8 cellular contexts compared by ENCODE assay signal in the genomic region with DNA sequence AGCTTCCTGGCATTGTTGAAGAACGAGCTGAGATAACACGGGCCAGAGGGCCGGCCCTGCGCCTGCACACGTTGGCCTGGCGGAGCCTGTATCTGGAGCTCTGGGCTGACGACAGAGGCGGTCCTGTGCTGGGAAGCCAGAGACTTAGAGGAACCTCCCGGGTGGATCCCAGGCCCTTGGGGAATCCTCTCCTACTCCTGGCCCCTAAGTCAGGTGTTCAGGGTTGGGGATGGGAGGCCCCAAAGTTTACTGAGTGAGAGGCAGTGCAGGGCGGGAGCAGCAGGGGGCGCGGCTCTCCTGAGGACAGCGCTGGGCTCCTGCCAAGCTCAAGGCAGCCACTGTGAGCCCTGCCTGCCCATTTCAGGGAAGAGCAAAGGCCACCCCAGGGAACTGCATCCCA. TPM values are rescaled to one million over a fixed set of nuclear protein-coding genes. Genes with fewer than 3 reads are reported as not detected.
DNase-seq lines count a peak whose midpoint lies in the region; ATAC-seq and TF ChIP-seq lines count a peak whose summit lies in the region.

No MANE protein-coding gene starts in this region.

- H3K36me3 Mint-ChIP-seq in neural progenitor cell = no peaks in the 10 kb centered on the region

- H3K27ac Mint-ChIP-seq in neural progenitor cell = peak overlapping the region; percentile 35

- peaks cover 2% of the 10 kb centered on the region for H3K9me3 Mint-ChIP-seq in neural progenitor cell

- H3K27me3 ChIP-seq in neural progenitor cell = peaks cover 38% of the 10 kb centered on the region

- no peaks in the 10 kb centered on the region for H3K4me1 ChIP-seq in neural progenitor cell

- H3K4me3 ChIP-seq in neural progenitor cell = no peak overlapping the region

- H3K9me3 ChIP-seq in neural progenitor cell (ENCODE audit: low read depth) = no peaks in the 10 kb centered on the region

- POLR2A ChIA-PET in GM10248 (lab: Yijun Ruan, JAX) = no interaction called here

- peak; percentile 73 for TF ChIP-seq CTCF in GM10248 (IDR thresholded peaks at IDR 0.05; ENCODE audit: control extremely low read depth, extremely low read depth, low read depth, missing control alignments)
- peak; percentile 66 for TF ChIP-seq CTCF in neural progenitor cell (IDR thresholded peaks at IDR 0.05)

- H3K27me3 Mint-ChIP-seq in neural progenitor cell (ENCODE audit: insufficient read depth, low read depth) = peaks cover 37% of the 10 kb centered on the region

- no peaks in the 10 kb centered on the region for H3F3A ChIP-seq in neural progenitor cell (ENCODE audit: low read depth)

- H3K36me3 ChIP-seq in neural progenitor cell = no peaks in the 10 kb centered on the region

- H4K20me1 ChIP-seq in neural progenitor cell (ENCODE audit: low read depth) = no peaks in the 10 kb centered on the region

- H3K9ac ChIP-seq in neural progenitor cell = no peak overlapping the region

- H3K4me2 ChIP-seq in neural progenitor cell = no peak overlapping the region

- peaks cover 35% of the 10 kb centered on the region for H3K4me1 Mint-ChIP-seq in neural progenitor cell

- ATAC-seq in HG02973 (IDR thresholded peaks at IDR 0.05; ENCODE audit: unreplicated experiment) (peak; percentile 71), GM21576 (IDR thresholded peaks at IDR 0.05; ENCODE audit: unreplicated experiment) (no peak), HG02571 (IDR thresholded peaks at IDR 0.05; ENCODE audit: unreplicated experiment) (no peak)

- TF ChIP-seq POLR2A in erythroblast (IDR thresholded peaks at IDR 0.05; ENCODE audit: low read length) = no peak

- no peak overlapping the region for H3K27ac ChIP-seq in neural progenitor cell

- H3K4me3 Mint-ChIP-seq in neural progenitor cell = no peak overlapping the region

- peak; percentile 82 for DNase-seq in GM10248 (ENCODE audit: extremely low spot score)
- DNase-seq in SK-N-DZ (ENCODE audit: low spot score) = peak; percentile 55
- DNase-seq in erythroblast (lab: John Stamatoyannopoulos, UW) = peak; percentile 51 to 67
- peak; percentile 71 for DNase-seq in neural progenitor cell (ENCODE audit: low spot score)
- DNase-seq in cerebellar nuclear complex (lab: John Stamatoyannopoulos, UW) = no peak

- no peak overlapping the region for H2AFZ ChIP-seq in neural progenitor cell (replicated peaks)

- no peaks in the 10 kb centered on the region for H3K79me2 ChIP-seq in neural progenitor cell (ENCODE audit: low read depth)

- CTCF ChIA-PET in GM10248 (lab: Yijun Ruan, JAX) = interaction anchor here (0.8 to 4.4 kb wide), 17 partner anchors 9 to 202 kb away, joined by 3 to 85 read pairs (median 4); no protein-coding TSS in a partner anchor

RNA-seq across cellular contexts. Expression of a gene that starts 2.5 kb away (rescaled TPM):
- 4.2 and 4.8 TPM in 2 replicates for polyA plus RNA-seq in SK-N-DZ (2014; cell fraction: cytosol; rRNA removed)
- polyA plus RNA-seq in SK-N-DZ (2014; cell fraction: nucleus; rRNA removed) = 2.0 and 3.1 TPM in 2 replicates
- total RNA-seq in neural progenitor cell (ENCODE audit: low replicate concordance) = 1.6 and 2.3 TPM in 2 replicates

Comparison
In these comparisons a context has a peak if more than half of its experiments do, and no peak if none do; other contexts are left out.
1. DNase-seq: peak in GM10248 (single experiment), SK-N-DZ (single experiment), erythroblast (2 of 2) and neural progenitor cell (single experiment); none in cerebellar nuclear complex (0 of 2).